28 cellular contexts compared by ENCODE assay signal in genomic region chr11:97451441-97451840, GRCh38.
"Had no signal": no experiment of that assay in that cellular context is flagged by ENCODE, and none has a peak within 500 bp of the region (broad histone marks: within the 10 kb centered on the region; RNA-seq: fewer than 3 reads in every experiment).

No MANE protein-coding gene starts in this region.

- H3K4me1 ChIP-seq: neural progenitor cell, parathyroid adenoma, psoas muscle, right lobe of liver, sigmoid colon, stomach, thyroid gland, tibial nerve, upper lobe of left lung, vagina had no signal

- H3K4me3 Mint-ChIP-seq: naive thymus-derived CD8-positive, alpha-beta T cell; natural killer cell treated with Interleukin-12 subunit alpha and Interleukin-12 subunit beta and Interleukin-15 and Interleukin-18, amount 100 ng/mL, for 72 hours; neural progenitor cell; stimulated activated effector memory CD8-positive, alpha-beta T cell treated with anti-CD3 and anti-CD28 coated beads, Interleukin-12 subunit alpha, Interleukin-12 subunit beta, amount 100 ng/mL, for 72 hours; stimulated activated naive B cell treated with anti-CD40 and anti-IgM and Interleukin-4, amounts not matched to agents 10 μg/mL and 1 μg/mL and 100 μg/mL, for 72 hours; stimulated activated naive CD8-positive, alpha-beta T cell treated with anti-CD3 and anti-CD28 coated beads, Interleukin-15, Interleukin-2, amounts not matched to agents 100 ng/mL and 50 ng/mL, for 24 hours had no signal

- H3K27me3 Mint-ChIP-seq: naive thymus-derived CD8-positive, alpha-beta T cell; natural killer cell treated with Interleukin-12 subunit alpha and Interleukin-12 subunit beta and Interleukin-15 and Interleukin-18, amount 100 ng/mL, for 72 hours; progenitor cell of endocrine pancreas; stimulated activated naive B cell treated with anti-CD40 and anti-IgM and Interleukin-4, amounts not matched to agents 10 μg/mL and 1 μg/mL and 100 μg/mL, for 72 hours; stimulated activated naive CD8-positive, alpha-beta T cell treated with anti-CD3 and anti-CD28 coated beads, Interleukin-15, Interleukin-2, amounts not matched to agents 100 ng/mL and 50 ng/mL, for 24 hours had no signal

- FAIRE-seq: small intestine, urothelium cell line had no signal

- H3K4me1 Mint-ChIP-seq: naive thymus-derived CD8-positive, alpha-beta T cell; neural progenitor cell; stimulated activated effector memory CD8-positive, alpha-beta T cell treated with anti-CD3 and anti-CD28 coated beads, Interleukin-12 subunit alpha, Interleukin-12 subunit beta, amount 100 ng/mL, for 72 hours; stimulated activated naive B cell treated with anti-CD40 and anti-IgM and Interleukin-4, amounts not matched to agents 10 μg/mL and 1 μg/mL and 100 μg/mL, for 72 hours had no signal

- H3K36me3 Mint-ChIP-seq: naive thymus-derived CD8-positive, alpha-beta T cell; natural killer cell treated with Interleukin-12 subunit alpha and Interleukin-12 subunit beta and Interleukin-15 and Interleukin-18, amount 100 ng/mL, for 72 hours; neural progenitor cell; stimulated activated effector memory CD8-positive, alpha-beta T cell treated with anti-CD3 and anti-CD28 coated beads, Interleukin-12 subunit alpha, Interleukin-12 subunit beta, amount 100 ng/mL, for 72 hours; stimulated activated naive B cell treated with anti-CD40 and anti-IgM and Interleukin-4, amounts not matched to agents 10 μg/mL and 1 μg/mL and 100 μg/mL, for 72 hours had no signal

- H3K27me3 ChIP-seq: neural progenitor cell, ovary, right lobe of liver, sigmoid colon, stomach, thyroid gland, tibial nerve, upper lobe of left lung, vagina had no signal

- H3K9ac ChIP-seq: neural progenitor cell, parathyroid adenoma had no signal

- DNase-seq: naive thymus-derived CD8-positive, alpha-beta T cell; occipital lobe; ovary; psoas muscle; right cardiac atrium; right lobe of liver; sigmoid colon; small intestine; stimulated activated CD4-positive, alpha-beta T cell treated with anti-CD3 and anti-CD28 coated beads, Interleukin-15, amount 100 ng/mL, for 24 hours; stimulated activated CD4-positive, alpha-beta T cell treated with anti-CD3 and anti-CD28 coated beads, Interleukin-2, amount 100 ng/mL, for 24 hours; stimulated activated CD4-positive, alpha-beta T cell treated with anti-CD3 and anti-CD28 coated beads, Interleukin-2, amount 100 ng/mL, for 48 hours; stimulated activated CD4-positive, alpha-beta T cell treated with anti-CD3 and anti-CD28 coated beads, Interleukin-4, amount 100 ng/mL, for 24 hours; stimulated activated naive B cell treated with anti-CD40 and anti-IgM and Interleukin-4, amounts not matched to agents 10 μg/mL and 1 μg/mL and 100 μg/mL, for 72 hours; stimulated activated naive CD4-positive, alpha-beta T cell treated with Interleukin-2 at 50 U/mL for 16 hours; stomach; thyroid gland; trophoblast cell; upper lobe of left lung had no signal

- H3K27ac ChIP-seq: neural progenitor cell, ovary, parathyroid adenoma, psoas muscle, right lobe of liver, sigmoid colon, stomach, thoracic aorta, thyroid gland, tibial nerve, upper lobe of left lung, vagina had no signal

- H3K9me3 Mint-ChIP-seq: neural progenitor cell had no signal

- H3K4me3 ChIP-seq: neural progenitor cell, ovary, psoas muscle, right lobe of liver, sigmoid colon, stomach, thoracic aorta, thyroid gland, tibial nerve, upper lobe of left lung, vagina had no signal

- H3K9me3 ChIP-seq: ovary, psoas muscle, right lobe of liver, sigmoid colon, stomach, thoracic aorta, thyroid gland, tibial nerve, upper lobe of left lung, vagina had no signal

- H3K27ac Mint-ChIP-seq: naive thymus-derived CD8-positive, alpha-beta T cell; natural killer cell treated with Interleukin-12 subunit alpha and Interleukin-12 subunit beta and Interleukin-15 and Interleukin-18, amount 100 ng/mL, for 72 hours; neural progenitor cell; progenitor cell of endocrine pancreas; stimulated activated effector memory CD8-positive, alpha-beta T cell treated with anti-CD3 and anti-CD28 coated beads, Interleukin-12 subunit alpha, Interleukin-12 subunit beta, amount 100 ng/mL, for 72 hours; stimulated activated naive B cell treated with anti-CD40 and anti-IgM and Interleukin-4, amounts not matched to agents 10 μg/mL and 1 μg/mL and 100 μg/mL, for 72 hours; stimulated activated naive CD8-positive, alpha-beta T cell treated with anti-CD3 and anti-CD28 coated beads, Interleukin-15, Interleukin-2, amounts not matched to agents 100 ng/mL and 50 ng/mL, for 24 hours had no signal

- H3K36me3 ChIP-seq: neural progenitor cell, ovary, right lobe of liver, sigmoid colon, stomach, thoracic aorta, thyroid gland, tibial nerve, upper lobe of left lung, vagina had no signal
